10 cellular contexts compared by ENCODE assay signal in genomic region chr2:68679917-68680267, GRCh38. TPM values are rescaled to one million over a fixed set of nuclear protein-coding genes. Genes with fewer than 3 reads are reported as not detected.
DNase-seq lines count a peak whose midpoint lies in the region; ATAC-seq and TF ChIP-seq lines count a peak whose summit lies in the region.
"Not testable (repeated sequence)": the region's sequence is repeated elsewhere in the genome, so short reads cannot be mapped to it uniquely, and the experiment has no call there.
"Had no signal": no experiment of that assay in that cellular context is flagged by ENCODE, and none has a peak within 500 bp of the region (broad histone marks: within the 10 kb centered on the region; RNA-seq: fewer than 3 reads in every experiment).

No MANE protein-coding gene starts in this region.

- H3K9me3 Mint-ChIP-seq in T-cell, memory B cell: not testable (repeated sequence)
- H3K9me3 Mint-ChIP-seq in activated naive CD8-positive, alpha-beta T cell treated with anti-CD3 and anti-CD28 coated beads for 36 hours, result peaks cover 12% of the 10 kb centered on the region

- H3K36me3 ChIP-seq in esophagus muscularis mucosa; psoas muscle (ENCODE audit: insufficient read depth in 1 of 2, low read depth in 1 of 2): not testable (repeated sequence)

- not testable (repeated sequence) for H3K4me1 ChIP-seq in esophagus muscularis mucosa, psoas muscle

- not testable (repeated sequence) for TF ChIP-seq EP300 in esophagus muscularis mucosa (IDR thresholded peaks at IDR 0.05)

- not testable (repeated sequence) for ATAC-seq in T-cell (replicated peaks in 1 of 4); memory B cell (ENCODE audit: low read depth); psoas muscle

- not testable (repeated sequence) for H3K27ac ChIP-seq in esophagus muscularis mucosa (replicated peaks in 1 of 4); psoas muscle

- H3K4me1 Mint-ChIP-seq in T-cell; activated naive CD8-positive, alpha-beta T cell treated with anti-CD3 and anti-CD28 coated beads for 36 hours; memory B cell: not testable (repeated sequence)

- H3K9me3 ChIP-seq in esophagus muscularis mucosa, result peaks cover 0 to 11% (median 0%) of the 10 kb centered on the region in 4 donors
- H3K9me3 ChIP-seq in psoas muscle, result not testable (repeated sequence)

- not testable (repeated sequence) for TF ChIP-seq POLR2A in esophagus muscularis mucosa (IDR thresholded peaks at IDR 0.05; ENCODE audit: low read depth)

- H3K4me3 ChIP-seq in esophagus muscularis mucosa (peak overlapping the region in 3 of 4 donors; percentile 17 to 48 (median 27)), psoas muscle (peak overlapping the region; percentile 48)

- CTCF ChIA-PET in T-cell (lab: Charles Lee), result not testable (repeated sequence)

- DNase-seq in COR-L47 (lab: John Stamatoyannopoulos, UW) (peak; percentile 37), NCI-H146 (lab: John Stamatoyannopoulos, UW) (peak; percentile 15)
- not testable (repeated sequence) for DNase-seq in T-cell; activated naive CD8-positive, alpha-beta T cell treated with anti-CD3 and anti-CD28 coated beads for 36 hours; esophagus muscularis mucosa (ENCODE audit: extremely low spot score); memory B cell (ENCODE audit: low spot score in 2 of 2); psoas muscle

- H3K27ac Mint-ChIP-seq in T-cell, result peak overlapping the region in 1 of 2 donors; percentile 59
- peak overlapping the region; percentile 52 for H3K27ac Mint-ChIP-seq in activated naive CD8-positive, alpha-beta T cell treated with anti-CD3 and anti-CD28 coated beads for 36 hours
- not testable (repeated sequence) for H3K27ac Mint-ChIP-seq in memory B cell

- peaks cover 0 to 22% (median 0%) of the 10 kb centered on the region in 4 donors for H3K27me3 ChIP-seq in esophagus muscularis mucosa
- not testable (repeated sequence) for H3K27me3 ChIP-seq in psoas muscle (ENCODE audit: insufficient read depth in 3 of 3, low read length in 2 of 3)

- WGBS in esophagus muscularis mucosa, result 82% methylated on average over 9 of the region's 9 CpGs
- 79 to 88% (median 87%) methylated on average over 5 of the region's 9 CpGs for WGBS in psoas muscle, 3 donors

- peak overlapping the region in 2 of 3 donors; percentile 58 to 71 for H3K4me3 Mint-ChIP-seq in T-cell
- peak overlapping the region; percentile 63 for H3K4me3 Mint-ChIP-seq in activated naive CD8-positive, alpha-beta T cell treated with anti-CD3 and anti-CD28 coated beads for 36 hours
- H3K4me3 Mint-ChIP-seq in memory B cell, result peak overlapping the region; percentile 74

- H3K36me3 Mint-ChIP-seq in T-cell; activated naive CD8-positive, alpha-beta T cell treated with anti-CD3 and anti-CD28 coated beads for 36 hours; memory B cell: not testable (repeated sequence)

- POLR2A ChIA-PET in T-cell (lab: Charles Lee), result not testable (repeated sequence)

- H3K27me3 Mint-ChIP-seq in T-cell, result peaks cover 14 to 22% of the 10 kb centered on the region in 2 donors
- H3K27me3 Mint-ChIP-seq in activated naive CD8-positive, alpha-beta T cell treated with anti-CD3 and anti-CD28 coated beads for 36 hours, result peaks cover 21% of the 10 kb centered on the region
- H3K27me3 Mint-ChIP-seq in memory B cell, result not testable (repeated sequence)

- intact Hi-C loops in esophagus muscularis mucosa (cut with DNase I); psoas muscle (cut with DNase I): not testable (repeated sequence)

- TF ChIP-seq CTCF in esophagus muscularis mucosa (IDR thresholded peaks at IDR 0.05); psoas muscle (IDR thresholded peaks at IDR 0.05): not testable (repeated sequence)

RNA-seq across cellular contexts. Expression of gene PROKR1, which starts 36.5 kb away (rescaled TPM):
- not detected for total RNA-seq in T-cell
- total RNA-seq in activated naive CD8-positive, alpha-beta T cell treated with anti-CD3 and anti-CD28 coated beads for 36 hours, result under 1 TPM; 0.52 to 0.60 TPM
- not detected for total RNA-seq in esophagus muscularis mucosa
- total RNA-seq in psoas muscle, result not detected
- polyA plus RNA-seq in psoas muscle, result under 1 TPM; 0.01 to 0.03 (median 0.03) TPM
- total RNA-seq: activated naive CD4-positive, alpha-beta T cell treated with anti-CD3 and anti-CD28 coated beads, Interleukin-2, amount 50 U/mL, for 72 hours; HT-29; osteoblast had no signal

RNA-seq across cellular contexts. Expression of gene ARHGAP25, which starts 54.7 kb away (rescaled TPM):
- total RNA-seq in T-cell (100 to 1,000 TPM; 103 to 134 (median 123) TPM), esophagus muscularis mucosa (1 to 10 TPM; 3.7 to 9.3 (median 5.4) TPM), psoas muscle (1 to 10 TPM; 1.8 to 4.8 (median 2.2) TPM)
- total RNA-seq in activated naive CD8-positive, alpha-beta T cell treated with anti-CD3 and anti-CD28 coated beads for 36 hours, result 10 to 100 TPM; 47.4 to 51.0 TPM
- 1 to 10 TPM; 1.1 to 1.9 (median 1.6) TPM for polyA plus RNA-seq in psoas muscle
- total RNA-seq: HT-29 had no signal

Comparison
In these comparisons a context has a peak if more than half of its experiments do, and no peak if none do; other contexts are left out.
1. RNA of gene ARHGAP25, which starts 54.7 kb away (total RNA-seq): 103 to 134 TPM in T-cell and 47.4 to 51.0 TPM in activated naive CD8-positive, alpha-beta T cell treated with anti-CD3 and anti-CD28 coated beads for 36 hours; 3.7 to 9.3 TPM in esophagus muscularis mucosa and 1.8 to 4.8 TPM in psoas muscle; every median in the first group is over 4 times any median in the second.
2. Peak in every context shown above with its lines, with median percentiles within 50 percentile points of each other: H3K4me3 Mint-ChIP-seq.